Comparison of ENCODE assay signal across 10 cellular contexts in the genomic region with DNA sequence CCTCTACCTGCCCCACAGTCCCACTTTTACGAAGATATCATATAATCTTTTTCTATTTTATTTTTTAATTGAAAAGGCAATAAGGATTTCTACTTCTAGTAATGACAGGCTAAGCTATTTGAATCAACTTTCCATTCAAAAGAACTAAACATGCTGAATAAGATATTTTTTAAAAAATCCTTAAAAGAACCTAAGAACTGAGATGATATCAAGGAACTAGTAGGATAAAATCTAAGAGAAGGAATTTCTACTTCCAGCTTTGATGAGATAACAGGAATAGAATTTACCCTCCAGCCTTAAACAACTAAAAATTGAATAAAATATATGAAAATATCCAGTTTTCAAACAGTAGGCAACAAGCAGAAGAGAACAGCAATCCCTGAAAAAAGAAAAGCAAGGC.
"Had no signal": no experiment of that assay in that cellular context is flagged by ENCODE, and none has a peak within 500 bp of the region (broad histone marks: within the 10 kb centered on the region; RNA-seq: fewer than 3 reads in every experiment).

No MANE protein-coding gene starts in this region.

- H3K4me2 ChIP-seq: GM23338 had no signal

- H3K9ac ChIP-seq: GM23248 had no signal

- H3K4me1 ChIP-seq: HAP-1 had no signal

- DNase-seq: GM23248, GOT3, H7, H9, HCEC 1CT, HFFc6 had no signal

- H3K9me3 Mint-ChIP-seq: GM23338, H9, HFFc6 had no signal

- H3K4me3 Mint-ChIP-seq: GM23338, H9, HFFc6 had no signal

- H3K27ac Mint-ChIP-seq: GM23338, HFFc6 had no signal

- H3K9me3 ChIP-seq: HAP-1 had no signal

- H3K36me3 ChIP-seq: HAP-1 had no signal

- H2AFZ ChIP-seq: GM23248, GM23338 had no signal

- ATAC-seq: GM23338 had no signal

- FAIRE-seq: H1, H54 had no signal

- H3K27ac ChIP-seq: GM23248 had no signal

- H3K4me3 ChIP-seq: GM23248, GM23338, HAP-1 had no signal
